In genomic region chr14:94027566-94028449, GRCh38 we compare ENCODE assay signal across 2 cellular contexts.
TF ChIP-seq lines count a peak whose summit lies in the region.

No MANE protein-coding gene starts in this region.

TF ChIP-seq in A549, 52 proteins besides CTCF, POLR2A, EP300 and RAD21:
- TF ChIP-seq RFX5 (IDR thresholded peaks at IDR 0.05) (no peak), CBX2 (IDR thresholded peaks at IDR 0.05; ENCODE audit: borderline replicate concordance, low read depth) (no peak), NFE2L2 (conservative IDR thresholded peaks at IDR 0.05; ENCODE audit: low read length) (no peak), PBX3 (IDR thresholded peaks at IDR 0.05) (no peak), RCOR1 (IDR thresholded peaks at IDR 0.05; ENCODE audit: low read depth, low read length) (no peak), FOXS1 (CRISPR knock-in tag; IDR thresholded peaks at IDR 0.05) (no peak), BHLHE40 (IDR thresholded peaks at IDR 0.05; ENCODE audit: low read depth, low read length) (no peak), ZNF302 (CRISPR knock-in tag; IDR thresholded peaks at IDR 0.05) (no peak), TFCP2L1 (CRISPR knock-in tag; IDR thresholded peaks at IDR 0.05) (no peak), REST (IDR thresholded peaks at IDR 0.05) (no peak), ZC3H11A (IDR thresholded peaks at IDR 0.05) (no peak), SMC3 (IDR thresholded peaks at IDR 0.05) (no peak), MYC (IDR thresholded peaks at IDR 0.05; ENCODE audit: borderline replicate concordance, low read length) (no peak), RARB (CRISPR knock-in tag; IDR thresholded peaks at IDR 0.05) (no peak), CBX8 (IDR thresholded peaks at IDR 0.05) (no peak), PHF8 (IDR thresholded peaks at IDR 0.05; ENCODE audit: borderline replicate concordance, low read depth) (no peak)

TF ChIP-seq in WTC11, 78 proteins besides CTCF, POLR2A, EP300 and RAD21:
- TF ChIP-seq IRF2 (CRISPR knock-in tag; IDR thresholded peaks at IDR 0.05; ENCODE audit: borderline replicate concordance, low read depth) (no peak), ZNF138 (CRISPR knock-in tag; conservative IDR thresholded peaks at IDR 0.05) (no peak), IRF1 (CRISPR knock-in tag; IDR thresholded peaks at IDR 0.05) (no peak), ATF2 (CRISPR knock-in tag; IDR thresholded peaks at IDR 0.05; ENCODE audit: borderline replicate concordance, low read depth) (no peak)
